ENCODE assay signal across 8 cellular contexts in genomic region chr6:107490568-107491058, GRCh38. TPM values are rescaled to one million over a fixed set of nuclear protein-coding genes. Genes with fewer than 3 reads are reported as not detected.
DNase-seq lines count a peak whose midpoint lies in the region; ATAC-seq and TF ChIP-seq lines count a peak whose summit lies in the region.

No MANE protein-coding gene starts in this region.

- peaks cover 34% of the 10 kb centered on the region for H3K27me3 Mint-ChIP-seq in endodermal cell (ENCODE audit: insufficient read depth)
- peaks cover 28% of the 10 kb centered on the region for H3K27me3 Mint-ChIP-seq in nephron (ENCODE audit: low read depth)

- ATAC-seq in GM21786 (IDR thresholded peaks at IDR 0.05; ENCODE audit: unreplicated experiment), result no peak

- WGBS in endodermal cell (ENCODE audit: insufficient coverage in 1 of 2, insufficient read length in 1 of 2), 2 experiments, result 0% methylated on average over 4 to 25 of the region's 28 CpGs

- H3K36me3 Mint-ChIP-seq in endodermal cell (ENCODE audit: low read depth), result no peaks in the 10 kb centered on the region
- no peaks in the 10 kb centered on the region for H3K36me3 Mint-ChIP-seq in nephron (ENCODE audit: low read depth)

- peak overlapping the region; percentile 87 for H3K27ac ChIP-seq in OCI-LY1 (ENCODE audit: low read depth, low read length, poor library complexity, severe bottlenecking)
- H3K27ac ChIP-seq in endodermal cell (ENCODE audit: low read depth, low read length), result peak overlapping the region; percentile 74

- H3K4me3 Mint-ChIP-seq in endodermal cell, result peak overlapping the region; percentile 68
- no peak overlapping the region for H3K4me3 Mint-ChIP-seq in nephron

- H4K20me1 ChIP-seq in OCI-LY1 (ENCODE audit: insufficient read depth, low read length), result no peaks in the 10 kb centered on the region

- no peaks in the 10 kb centered on the region for H3K9me3 ChIP-seq in OCI-LY1 (ENCODE audit: low read length)
- H3K9me3 ChIP-seq in endodermal cell (ENCODE audit: control insufficient read depth, low read length), result no peaks in the 10 kb centered on the region

- peaks cover 7% of the 10 kb centered on the region; the same call in 1 of the 2 replicates for H3F3A ChIP-seq in OCI-LY1 (ENCODE audit: insufficient read depth, low read length)

- DNase-seq in GM12865 (ENCODE audit: low read depth), result no peak
- no peak for DNase-seq in endodermal cell
- DNase-seq in NCI-H1417 treated with DMSO at 0.1 percent for 48 hours (lab: John Stamatoyannopoulos, UW), result no peak
- DNase-seq in erythroblast (lab: John Stamatoyannopoulos, UW), result no peak
- no peak for DNase-seq in GOT3 (lab: John Stamatoyannopoulos, UW)

- peak overlapping the region; percentile 95 for H3K9ac ChIP-seq in OCI-LY1 (ENCODE audit: low read length)
- H3K9ac ChIP-seq in endodermal cell (ENCODE audit: extremely low read depth, low read length, poor library complexity, severe bottlenecking), result no peak overlapping the region

- H3K9me3 Mint-ChIP-seq in endodermal cell, result no peaks in the 10 kb centered on the region
- no peaks in the 10 kb centered on the region for H3K9me3 Mint-ChIP-seq in nephron

- H3K79me2 ChIP-seq in OCI-LY1 (ENCODE audit: insufficient read depth, low read length), result peaks cover 53% of the 10 kb centered on the region

- no peak for TF ChIP-seq POLR2A in erythroblast (IDR thresholded peaks at IDR 0.05; ENCODE audit: low read length)

- H3K4me1 Mint-ChIP-seq in endodermal cell (peaks cover 12% of the 10 kb centered on the region), nephron (peaks cover 20% of the 10 kb centered on the region)

- H3K9me2 ChIP-seq in OCI-LY1 (ENCODE audit: low read depth, low read length), result no peaks in the 10 kb centered on the region

- H3K27me3 ChIP-seq in OCI-LY1 (ENCODE audit: insufficient read depth, low read length) (no peaks in the 10 kb centered on the region), endodermal cell (ENCODE audit: control insufficient read depth, insufficient read depth, low read length, poor library complexity, severe bottlenecking) (peaks cover 63% of the 10 kb centered on the region)

- H3K4me3 ChIP-seq in GM12865 (ENCODE audit: low read depth, low read length) (peak overlapping the region; percentile 65), OCI-LY1 (ENCODE audit: low read depth, low read length, poor library complexity, severe bottlenecking) (peak overlapping the region; percentile 99), endodermal cell (ENCODE audit: low read length) (peak overlapping the region; percentile 78)

- no peak for TF ChIP-seq CTCF in GM12865 (IDR thresholded peaks at IDR 0.05; ENCODE audit: insufficient read depth, low read depth, low read length, missing control alignments)
- TF ChIP-seq CTCF in OCI-LY1 (IDR thresholded peaks at IDR 0.05; ENCODE audit: low read length), result no peak
- TF ChIP-seq CTCF in endodermal cell (conservative IDR thresholded peaks at IDR 0.05), result no peak
- TF ChIP-seq CTCF in nephron (IDR thresholded peaks at IDR 0.05; ENCODE audit: unreplicated experiment in 3 of 3), result no peak

- H3K36me3 ChIP-seq in OCI-LY1 (ENCODE audit: insufficient read depth, low read length) (peaks cover 16% of the 10 kb centered on the region; the same call in 1 of the 2 replicates), endodermal cell (ENCODE audit: control insufficient read depth, insufficient read depth, low read length) (no peaks in the 10 kb centered on the region)

- H2AFZ ChIP-seq in OCI-LY1 (ENCODE audit: low read length), result no peak overlapping the region

- H3K27ac Mint-ChIP-seq in endodermal cell, result no peak overlapping the region
- peak overlapping the region in 2 of 3 experiments; percentile 77 for H3K27ac Mint-ChIP-seq in nephron

- peak overlapping the region; percentile 89 for H3K4me2 ChIP-seq in OCI-LY1 (ENCODE audit: low read length)

- H3K4me1 ChIP-seq in OCI-LY1 (ENCODE audit: insufficient read depth, low read length, severe bottlenecking), result peaks cover 44% of the 10 kb centered on the region
- H3K4me1 ChIP-seq in endodermal cell (ENCODE audit: control insufficient read depth, insufficient read depth, low read length), result peaks cover 7% of the 10 kb centered on the region

RNA-seq across cellular contexts. Expression of gene SOBP, which starts 0.7 kb away (rescaled TPM):
- total RNA-seq in endodermal cell, result 1 to 10 TPM; 1.5 to 1.9 TPM
- polyA plus RNA-seq in endodermal cell (2013, experiment 1 of 2), result 11.8 TPM
- 14.2 TPM for polyA plus RNA-seq in endodermal cell (2013, experiment 2 of 2)

RNA-seq across cellular contexts. Expression of gene PDSS2, which starts 31.2 kb away (rescaled TPM):
- total RNA-seq in endodermal cell, result 10 to 100 TPM in 1 of 2 donors, 1 to 10 TPM in 1; 8.2 to 13.7 TPM
- 11.3 TPM for polyA plus RNA-seq in endodermal cell (2013, experiment 1 of 2)
- 10.0 TPM for polyA plus RNA-seq in endodermal cell (2013, experiment 2 of 2)
